ENCODE assay signal across 20 cellular contexts in the genomic region with DNA sequence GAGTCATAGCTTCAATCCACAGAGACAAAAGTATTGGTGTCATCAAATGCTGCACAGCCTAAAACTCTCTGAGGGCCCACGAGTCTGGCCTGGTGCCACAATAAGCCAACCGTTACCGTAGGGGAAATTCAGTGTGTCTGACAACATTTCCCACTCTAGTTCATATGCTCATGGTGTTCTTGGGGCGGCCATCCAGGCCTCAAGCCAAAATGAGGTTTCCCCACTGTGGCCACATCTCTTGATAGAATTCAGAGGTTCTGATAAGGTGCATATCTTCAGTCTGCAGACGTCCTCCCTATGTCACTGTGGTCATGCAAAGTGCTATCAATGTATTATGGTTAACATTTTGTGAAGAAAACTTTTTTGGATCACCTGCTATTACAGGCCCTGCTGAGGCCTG.
DNase-seq lines count a peak whose midpoint lies in the region; ATAC-seq, FAIRE-seq and TF ChIP-seq lines count a peak whose summit lies in the region.
"Had no signal": no experiment of that assay in that cellular context is flagged by ENCODE, and none has a peak within 500 bp of the region (broad histone marks: within the 10 kb centered on the region; RNA-seq: fewer than 3 reads in every experiment).

No MANE protein-coding gene starts in this region.

- H4K20me1 ChIP-seq in astrocyte (ENCODE audit: insufficient read depth, low read length) = no peaks in the 10 kb centered on the region
- H4K20me1 ChIP-seq: BLaER1 treated with 17β-estradiol and CSF1 and Interleukin-3, amounts not matched to agents 10 nM and 100 nM had no signal

- no peak for FAIRE-seq in astrocyte (lab: Jason Lieb, UNC)
- FAIRE-seq: G401.6, GM12892, HepG2 had no signal

- H3K9ac ChIP-seq in astrocyte (ENCODE audit: low read length) = no peak overlapping the region
- H3K9ac ChIP-seq: BLaER1 treated with 17β-estradiol and CSF1 and Interleukin-3, amounts not matched to agents 10 nM and 100 nM had no signal

- TF ChIP-seq POLR2A in vagina (IDR thresholded peaks at IDR 0.05) = no peak

- no peak overlapping the region for H3K27ac Mint-ChIP-seq in astrocyte (ENCODE audit: unreplicated experiment)
- H3K27ac Mint-ChIP-seq: CD4-positive, CD25-positive, alpha-beta regulatory T cell; HFFc6 had no signal

- H3K27ac ChIP-seq in right cardiac atrium (ENCODE audit: low read length) (no peak overlapping the region), astrocyte (ENCODE audit: low read depth, low read length) (no peak overlapping the region), vagina (peak overlapping the region; percentile 7)
- H3K27ac ChIP-seq: BLaER1 treated with 17β-estradiol and CSF1 and Interleukin-3, amounts not matched to agents 10 nM and 100 nM had no signal

- H3K27me3 ChIP-seq in right cardiac atrium (ENCODE audit: control insufficient read depth, insufficient read depth) (no peaks in the 10 kb centered on the region), astrocyte (ENCODE audit: insufficient read depth, low read length) (no peaks in the 10 kb centered on the region), vagina (no peaks in the 10 kb centered on the region)
- H3K27me3 ChIP-seq: BLaER1 treated with 17β-estradiol and CSF1 and Interleukin-3, amounts not matched to agents 10 nM and 100 nM had no signal

- no peaks in the 10 kb centered on the region for H3K4me1 Mint-ChIP-seq in astrocyte (ENCODE audit: low read depth, unreplicated experiment)

- DNase-seq in right cardiac atrium (peak in 2 of 3 donors; percentile 40 to 56), Right ventricle myocardium superior (no peak), astrocyte (ENCODE audit: low read depth) (peak; percentile 2), mucosa of descending colon (peak in 1 of 3 donors; percentile 4), vagina (ENCODE audit: extremely low spot score in 2 of 2) (no peak), NCI-H1092 treated with DMSO at 0.1 percent for 48 hours (lab: John Stamatoyannopoulos, UW) (no peak), DMS53 (lab: John Stamatoyannopoulos, UW) (no peak)
- DNase-seq: ACHN; Calu3; CD4-positive, CD25-positive, alpha-beta regulatory T cell; DMS 273 treated with DMSO at 0.1 percent for 48 hours; DMS79 treated with DMSO at 0.1 percent for 48 hours; EL; HCEC 1CT; HFFc6 had no signal

- ATAC-seq in right cardiac atrium = no peak
- ATAC-seq in Right ventricle myocardium superior (ENCODE audit: poor library complexity) = no peak
- ATAC-seq in mucosa of descending colon = peak; percentile 41
- no peak for ATAC-seq in GM21717 (IDR thresholded peaks at IDR 0.05; ENCODE audit: unreplicated experiment)
- ATAC-seq: HepG2 had no signal

- H3K9me3 ChIP-seq in right cardiac atrium (ENCODE audit: control insufficient read depth, low read length) = no peaks in the 10 kb centered on the region
- no peaks in the 10 kb centered on the region for H3K9me3 ChIP-seq in astrocyte (ENCODE audit: insufficient read depth, low read depth, low read length)
- H3K9me3 ChIP-seq in mucosa of descending colon = peaks cover 17% of the 10 kb centered on the region
- no peaks in the 10 kb centered on the region for H3K9me3 ChIP-seq in vagina

- H3K36me3 Mint-ChIP-seq in astrocyte (ENCODE audit: low read depth, unreplicated experiment) = no peaks in the 10 kb centered on the region
- H3K36me3 Mint-ChIP-seq: CD4-positive, CD25-positive, alpha-beta regulatory T cell had no signal

- H3K36me3 ChIP-seq in astrocyte (ENCODE audit: insufficient read depth, low read length) (no peaks in the 10 kb centered on the region), mucosa of descending colon (ENCODE audit: low read depth) (no peaks in the 10 kb centered on the region), vagina (no peaks in the 10 kb centered on the region)
- H3K36me3 ChIP-seq: BLaER1 treated with 17β-estradiol and CSF1 and Interleukin-3, amounts not matched to agents 10 nM and 100 nM had no signal

- no peak overlapping the region for H3K4me3 Mint-ChIP-seq in astrocyte (ENCODE audit: unreplicated experiment)
- H3K4me3 Mint-ChIP-seq: CD4-positive, CD25-positive, alpha-beta regulatory T cell; HFFc6 had no signal

- H3K9me3 Mint-ChIP-seq in astrocyte (ENCODE audit: unreplicated experiment) = peaks cover 6% of the 10 kb centered on the region

- TF ChIP-seq CTCF in astrocyte (IDR thresholded peaks at IDR 0.05; ENCODE audit: insufficient read depth, low read depth, low read length) (no peak), mucosa of descending colon (IDR thresholded peaks at IDR 0.05) (no peak), vagina (IDR thresholded peaks at IDR 0.05) (no peak)

- no peaks in the 10 kb centered on the region for H3K4me1 ChIP-seq in right cardiac atrium (ENCODE audit: control insufficient read depth, insufficient read depth, low read length)
- peaks cover under 1% of the 10 kb centered on the region for H3K4me1 ChIP-seq in astrocyte (ENCODE audit: insufficient read depth, low read length)
- no peaks in the 10 kb centered on the region for H3K4me1 ChIP-seq in mucosa of descending colon (ENCODE audit: low read depth)
- H3K4me1 ChIP-seq in vagina = no peaks in the 10 kb centered on the region

- H3K4me2 ChIP-seq in astrocyte (ENCODE audit: low read length) = no peak overlapping the region
- H3K4me2 ChIP-seq: BLaER1 treated with 17β-estradiol and CSF1 and Interleukin-3, amounts not matched to agents 10 nM and 100 nM had no signal

- intact Hi-C loops in right cardiac atrium (cut with DNase I) (no loop called here), Right ventricle myocardium superior (cut with DNase I) (no loop called here), mucosa of descending colon (cut with DNase I, micrococcal nuclease) (no loop called here), vagina (cut with DNase I) (no loop called here)

- no peak overlapping the region for H2AFZ ChIP-seq in astrocyte (ENCODE audit: low read depth, low read length)

- no peaks in the 10 kb centered on the region for H3K79me2 ChIP-seq in astrocyte (ENCODE audit: insufficient read depth, low read length)

- WGBS in right cardiac atrium = 39% methylated on average over 5 of the region's 5 CpGs

- no peaks in the 10 kb centered on the region for H3K27me3 Mint-ChIP-seq in astrocyte (ENCODE audit: low read depth, unreplicated experiment)
- H3K27me3 Mint-ChIP-seq: CD4-positive, CD25-positive, alpha-beta regulatory T cell had no signal

- no peak overlapping the region for H3K4me3 ChIP-seq in right cardiac atrium (ENCODE audit: low read length)
- no peak overlapping the region for H3K4me3 ChIP-seq in astrocyte (ENCODE audit: insufficient read depth, low read depth, low read length)
- no peak overlapping the region for H3K4me3 ChIP-seq in mucosa of descending colon
- no peak overlapping the region for H3K4me3 ChIP-seq in vagina
- H3K4me3 ChIP-seq: BLaER1 treated with 17β-estradiol and CSF1 and Interleukin-3, amounts not matched to agents 10 nM and 100 nM had no signal

Comparison
In these comparisons a context has a peak if more than half of its experiments do, and no peak if none do; other contexts are left out.
1. DNase-seq: peak in right cardiac atrium (2 of 3) and astrocyte (single experiment); none in Right ventricle myocardium superior (single experiment), vagina (0 of 2), NCI-H1092 treated with DMSO at 0.1 percent for 48 hours (single experiment) and DMS53 (single experiment).